In the genomic region with DNA sequence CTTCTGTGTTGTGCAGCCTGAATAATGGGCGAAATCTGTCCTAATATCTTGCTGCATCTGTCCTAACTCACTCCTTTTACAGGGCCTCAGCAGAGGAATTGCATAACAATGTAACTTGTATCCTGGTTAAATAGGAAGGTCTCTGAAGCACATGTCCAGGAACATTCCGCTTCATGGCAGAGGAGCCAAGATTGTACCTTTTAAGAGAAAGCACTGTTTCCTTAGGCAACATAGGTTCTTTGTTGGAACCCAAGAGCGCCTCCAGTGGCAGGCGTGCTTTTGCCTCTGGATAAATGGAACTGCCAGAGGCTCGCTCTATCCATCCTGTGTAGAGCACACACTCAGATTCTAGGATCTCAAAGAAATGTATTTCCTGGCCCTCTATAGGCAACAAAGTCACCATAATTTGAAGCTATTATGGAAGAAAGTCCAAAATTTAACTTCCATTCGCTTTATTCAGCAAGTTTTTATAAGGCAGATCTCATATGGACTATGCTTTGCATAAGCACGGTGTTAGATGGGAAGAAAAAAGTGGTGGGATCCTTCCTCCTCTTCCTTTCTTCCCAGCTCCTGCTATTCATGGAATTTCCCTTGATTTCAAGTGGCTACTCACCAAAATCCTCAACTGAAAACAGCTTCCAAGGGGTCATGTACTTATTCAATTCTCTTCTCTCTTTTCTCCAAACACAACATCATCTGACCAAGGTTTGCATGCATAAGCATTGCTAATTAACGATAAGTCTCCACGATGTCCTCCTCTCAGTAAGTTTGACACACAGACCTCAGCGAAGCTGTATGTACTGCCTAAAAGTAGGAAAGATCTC, we compare ENCODE assay signal across 8 cellular contexts. TPM values are rescaled to one million over a fixed set of nuclear protein-coding genes. Genes with fewer than 3 reads are reported as not detected.
A peak's percentile ranks its signal among the peaks of the same experiment; 100 is the strongest.
DNase-seq lines count a peak whose midpoint lies in the region; ATAC-seq and TF ChIP-seq lines count a peak whose summit lies in the region.

A gene with protein sequence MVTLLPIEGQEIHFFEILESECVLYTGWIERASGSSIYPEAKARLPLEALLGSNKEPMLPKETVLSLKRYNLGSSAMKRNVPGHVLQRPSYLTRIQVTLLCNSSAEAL (minus strand): TSS at position 696 of the 824 bp plus-strand sequence. CDS start 293 bp downstream, at position 403.

- H3K4me3 ChIP-seq in GM06990 (replicated peaks; ENCODE audit: low read depth, low read length): no peak within 1 kb of the TSS
- H3K4me3 ChIP-seq in PC-3 (ENCODE audit: low read length): no peak within 1 kb of the TSS
- H3K4me3 ChIP-seq in fibroblast of villous mesenchyme (ENCODE audit: low read depth, low read length): no peak within 1 kb of the TSS

- H3K9ac ChIP-seq in PC-3 (ENCODE audit: low read length): no peak within 1 kb of the TSS

- CTCF ChIA-PET in PC-3 (lab: Charles Lee): interaction anchor here (0.8 kb wide), 1 partner anchor 461 kb away, joined by 3 read pairs; no protein-coding TSS in a partner anchor

- H3K79me2 ChIP-seq in PC-3 (ENCODE audit: low read length): peaks cover 90% of the 10 kb centered on the region

- H3K27me3 ChIP-seq in GM06990 (replicated peaks; ENCODE audit: control insufficient read depth, insufficient read depth, low read length): no peaks in the 10 kb centered on the region
- no peaks in the 10 kb centered on the region for H3K27me3 ChIP-seq in PC-3 (ENCODE audit: low read length)

- POLR2A ChIA-PET in PC-3 (lab: Charles Lee; ENCODE audit: unreplicated experiment): no interaction called here

- intact Hi-C loops in PC-3 (cut with micrococcal nuclease): no loop called here
- intact Hi-C loops in sciatic nerve (cut with DNase I): loop anchor here (10.0 kb wide), 1 partner anchor 59 kb away; no protein-coding TSS in a partner anchor

- peak; percentile 73 for TF ChIP-seq CTCF in GM06990 (IDR thresholded peaks at IDR 0.05; ENCODE audit: insufficient read depth, low read length, poor library complexity, severe bottlenecking)
- peak; percentile 89 for TF ChIP-seq CTCF in PC-3 (conservative IDR thresholded peaks at IDR 0.05; ENCODE audit: low read depth, low read length)
- TF ChIP-seq CTCF in fibroblast of villous mesenchyme (IDR thresholded peaks at IDR 0.05; ENCODE audit: insufficient read depth, low read depth, low read length): peak; percentile 56

- H3K4me2 ChIP-seq in PC-3 (ENCODE audit: low read length): no peak within 1 kb of the TSS

- H4K20me1 ChIP-seq in PC-3 (ENCODE audit: low read length): peaks cover 47% of the 10 kb centered on the region

- DNase-seq in GM06990 (ENCODE audit: extremely low read depth, insufficient read length): no peak
- peak; percentile 66 for DNase-seq in PC-3
- peak; percentile 42 for DNase-seq in fibroblast of villous mesenchyme (ENCODE audit: low read depth)
- peak; percentile 70 for DNase-seq in sciatic nerve (ENCODE audit: low spot score)
- DNase-seq in NCI-H774 (lab: John Stamatoyannopoulos, UW): no peak

- H3K9me2 ChIP-seq in PC-3 (replicated peaks; ENCODE audit: low read length): no peaks in the 10 kb centered on the region

- H3F3A ChIP-seq in PC-3 (ENCODE audit: low read length, unreplicated experiment): peaks cover 21% of the 10 kb centered on the region

- H2AFZ ChIP-seq in PC-3 (ENCODE audit: low read length): no peak within 1 kb of the TSS

- peak; percentile 60 for ATAC-seq in PC-3
- ATAC-seq in sciatic nerve: peak; percentile 85
- ATAC-seq in GM18909 (IDR thresholded peaks at IDR 0.05; ENCODE audit: poor library complexity, unreplicated experiment): no peak
- no peak for ATAC-seq in GM18517 (IDR thresholded peaks at IDR 0.05; ENCODE audit: unreplicated experiment)
- ATAC-seq in GM19395 (IDR thresholded peaks at IDR 0.05; ENCODE audit: unreplicated experiment): no peak

- H3K36me3 ChIP-seq in GM06990 (ENCODE audit: control insufficient read depth, insufficient read depth, low read length): no peaks in the 10 kb centered on the region
- H3K36me3 ChIP-seq in PC-3 (ENCODE audit: low read depth, low read length): peaks cover 90% of the 10 kb centered on the region

- H3K4me1 ChIP-seq in PC-3 (ENCODE audit: insufficient read depth, low read length): no peaks in the 10 kb centered on the region

- no peaks in the 10 kb centered on the region for H3K9me3 ChIP-seq in PC-3 (ENCODE audit: low read length)

- no peak within 1 kb of the TSS for H3K27ac ChIP-seq in PC-3 (ENCODE audit: low read length)

- no TSS peak for BruUV-seq in PC-3 (replicated peaks; lab: Mats Ljungman, UMichigan)

RNA-seq across cellular contexts. Expression of the gene that starts here (rescaled TPM):
- total RNA-seq in PC-3 (2014; rRNA removed) (5.4 and 5.7 TPM in 2 replicates), fibroblast of villous mesenchyme (6.0 and 9.3 TPM in 2 replicates), sciatic nerve (9.3 TPM)

Comparison
In these comparisons a context has a peak if more than half of its experiments do, and no peak if none do; other contexts are left out.
1. DNase-seq: peak in PC-3 (single experiment), fibroblast of villous mesenchyme (single experiment) and sciatic nerve (single experiment); none in GM06990 (single experiment) and NCI-H774 (single experiment).
2. ATAC-seq: peak in PC-3 (single experiment) and sciatic nerve (single experiment); none in GM18909 (single experiment), GM18517 (single experiment) and GM19395 (single experiment).
3. Peak in every context shown above with its lines, with median percentiles within 50 percentile points of each other: CTCF ChIP-seq.